1 cellular context compared by ENCODE assay signal in the genomic region with DNA sequence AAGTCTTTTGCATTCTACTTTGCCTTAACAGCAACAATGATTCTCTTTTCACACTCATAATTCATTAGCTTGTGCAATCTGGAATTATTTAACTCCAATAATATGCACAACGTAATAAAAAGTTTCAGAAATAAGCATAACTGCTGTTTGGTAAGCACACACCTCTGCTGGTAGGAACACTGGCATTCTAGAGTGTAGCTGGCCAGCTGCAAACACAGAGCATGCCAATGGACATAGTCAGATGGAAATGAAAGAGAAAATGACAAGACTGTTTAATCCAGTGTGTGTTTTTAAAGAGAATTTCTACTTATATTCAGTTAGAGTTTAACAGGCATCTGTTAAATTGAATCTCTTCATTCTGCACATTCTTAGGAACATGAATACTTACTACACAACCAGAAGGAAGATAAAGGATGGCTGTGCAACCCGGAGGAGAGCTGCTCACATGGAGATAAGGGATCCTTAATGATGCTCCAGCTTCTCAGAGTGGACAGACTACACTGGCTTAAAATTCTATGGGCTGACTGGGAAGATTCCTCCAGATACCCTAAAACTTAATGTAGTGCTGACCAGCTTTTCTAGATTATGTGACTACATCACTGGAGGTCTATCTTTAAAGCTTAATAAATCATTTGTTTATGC.
A peak's percentile ranks its signal among the peaks of the same experiment; 100 is the strongest.
TF ChIP-seq lines count a peak whose summit lies in the region.

No MANE protein-coding gene starts in this region.

TF ChIP-seq in K562, 482 proteins besides CTCF, POLR2A, EP300 and RAD21:
- TF ChIP-seq MEIS2 (IDR thresholded peaks at IDR 0.05; ENCODE audit: partially characterized antibody): no peak
- no peak for TF ChIP-seq TOE1 (IDR thresholded peaks at IDR 0.05; ENCODE audit: borderline replicate concordance)
- no peak for TF ChIP-seq TOE1 (CRISPR knock-in tag; IDR thresholded peaks at IDR 0.05; ENCODE audit: borderline replicate concordance, low read depth)
- TF ChIP-seq, protein P1, sequence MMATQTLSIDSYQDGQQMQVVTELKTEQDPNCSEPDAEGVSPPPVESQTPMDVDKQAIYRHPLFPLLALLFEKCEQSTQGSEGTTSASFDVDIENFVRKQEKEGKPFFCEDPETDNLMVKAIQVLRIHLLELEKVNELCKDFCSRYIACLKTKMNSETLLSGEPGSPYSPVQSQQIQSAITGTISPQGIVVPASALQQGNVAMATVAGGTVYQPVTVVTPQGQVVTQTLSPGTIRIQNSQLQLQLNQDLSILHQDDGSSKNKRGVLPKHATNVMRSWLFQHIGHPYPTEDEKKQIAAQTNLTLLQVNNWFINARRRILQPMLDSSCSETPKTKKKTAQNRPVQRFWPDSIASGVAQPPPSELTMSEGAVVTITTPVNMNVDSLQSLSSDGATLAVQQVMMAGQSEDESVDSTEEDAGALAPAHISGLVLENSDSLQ (IDR thresholded peaks at IDR 0.05): no peak
- TF ChIP-seq FOS (IDR thresholded peaks at IDR 0.05; ENCODE audit: extremely low read depth, insufficient read length): no peak
- no peak for TF ChIP-seq SMC3 (conservative IDR thresholded peaks at IDR 0.05; ENCODE audit: insufficient read depth, low read depth, low read length)
- TF ChIP-seq, protein P2, sequence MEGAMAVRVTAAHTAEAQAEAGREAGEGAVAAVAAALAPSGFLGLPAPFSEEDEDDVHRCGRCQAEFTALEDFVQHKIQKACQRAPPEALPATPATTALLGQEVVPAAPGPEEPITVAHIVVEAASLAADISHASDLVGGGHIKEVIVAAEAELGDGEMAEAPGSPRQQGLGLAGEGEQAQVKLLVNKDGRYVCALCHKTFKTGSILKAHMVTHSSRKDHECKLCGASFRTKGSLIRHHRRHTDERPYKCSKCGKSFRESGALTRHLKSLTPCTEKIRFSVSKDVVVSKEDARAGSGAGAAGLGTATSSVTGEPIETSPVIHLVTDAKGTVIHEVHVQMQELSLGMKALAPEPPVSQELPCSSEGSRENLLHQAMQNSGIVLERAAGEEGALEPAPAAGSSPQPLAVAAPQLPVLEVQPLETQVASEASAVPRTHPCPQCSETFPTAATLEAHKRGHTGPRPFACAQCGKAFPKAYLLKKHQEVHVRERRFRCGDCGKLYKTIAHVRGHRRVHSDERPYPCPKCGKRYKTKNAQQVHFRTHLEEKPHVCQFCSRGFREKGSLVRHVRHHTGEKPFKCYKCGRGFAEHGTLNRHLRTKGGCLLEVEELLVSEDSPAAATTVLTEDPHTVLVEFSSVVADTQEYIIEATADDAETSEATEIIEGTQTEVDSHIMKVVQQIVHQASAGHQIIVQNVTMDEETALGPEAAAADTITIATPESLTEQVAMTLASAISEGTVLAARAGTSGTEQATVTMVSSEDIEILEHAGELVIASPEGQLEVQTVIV (CRISPR knock-in tag; IDR thresholded peaks at IDR 0.05; ENCODE audit: borderline replicate concordance): no peak
- TF ChIP-seq CTBP1 (IDR thresholded peaks at IDR 0.05; ENCODE audit: borderline replicate concordance): 0 out of 2 replicates have a peak, but pooled peaks have one; percentile 40
- TF ChIP-seq NFE2 (IDR thresholded peaks at IDR 0.05; ENCODE audit: low read depth): no peak
- 0 out of 4 replicates have a peak, but pooled peaks of 1 of the 2 experiments have one; percentile 20 for TF ChIP-seq RCOR1 (IDR thresholded peaks at IDR 0.05; ENCODE audit: borderline replicate concordance in 1 of 2, low read depth in 2 of 2, low read length in 2 of 2)
- no peak for TF ChIP-seq SLC30A9 (CRISPR knock-in tag; IDR thresholded peaks at IDR 0.05)
- peak; percentile 28; the same call in 1 of the 2 replicates for TF ChIP-seq CBFA2T3 (IDR thresholded peaks at IDR 0.05)
- no peak for TF ChIP-seq HIVEP1 (CRISPR knock-in tag; IDR thresholded peaks at IDR 0.05)
- TF ChIP-seq TCF3 (CRISPR knock-in tag; IDR thresholded peaks at IDR 0.05): 0 out of 2 replicates have a peak, but pooled peaks have one; percentile 14
- no peak for TF ChIP-seq ILK (tag; IDR thresholded peaks at IDR 0.05; ENCODE audit: borderline replicate concordance, low read depth)
- TF ChIP-seq, protein P3, sequence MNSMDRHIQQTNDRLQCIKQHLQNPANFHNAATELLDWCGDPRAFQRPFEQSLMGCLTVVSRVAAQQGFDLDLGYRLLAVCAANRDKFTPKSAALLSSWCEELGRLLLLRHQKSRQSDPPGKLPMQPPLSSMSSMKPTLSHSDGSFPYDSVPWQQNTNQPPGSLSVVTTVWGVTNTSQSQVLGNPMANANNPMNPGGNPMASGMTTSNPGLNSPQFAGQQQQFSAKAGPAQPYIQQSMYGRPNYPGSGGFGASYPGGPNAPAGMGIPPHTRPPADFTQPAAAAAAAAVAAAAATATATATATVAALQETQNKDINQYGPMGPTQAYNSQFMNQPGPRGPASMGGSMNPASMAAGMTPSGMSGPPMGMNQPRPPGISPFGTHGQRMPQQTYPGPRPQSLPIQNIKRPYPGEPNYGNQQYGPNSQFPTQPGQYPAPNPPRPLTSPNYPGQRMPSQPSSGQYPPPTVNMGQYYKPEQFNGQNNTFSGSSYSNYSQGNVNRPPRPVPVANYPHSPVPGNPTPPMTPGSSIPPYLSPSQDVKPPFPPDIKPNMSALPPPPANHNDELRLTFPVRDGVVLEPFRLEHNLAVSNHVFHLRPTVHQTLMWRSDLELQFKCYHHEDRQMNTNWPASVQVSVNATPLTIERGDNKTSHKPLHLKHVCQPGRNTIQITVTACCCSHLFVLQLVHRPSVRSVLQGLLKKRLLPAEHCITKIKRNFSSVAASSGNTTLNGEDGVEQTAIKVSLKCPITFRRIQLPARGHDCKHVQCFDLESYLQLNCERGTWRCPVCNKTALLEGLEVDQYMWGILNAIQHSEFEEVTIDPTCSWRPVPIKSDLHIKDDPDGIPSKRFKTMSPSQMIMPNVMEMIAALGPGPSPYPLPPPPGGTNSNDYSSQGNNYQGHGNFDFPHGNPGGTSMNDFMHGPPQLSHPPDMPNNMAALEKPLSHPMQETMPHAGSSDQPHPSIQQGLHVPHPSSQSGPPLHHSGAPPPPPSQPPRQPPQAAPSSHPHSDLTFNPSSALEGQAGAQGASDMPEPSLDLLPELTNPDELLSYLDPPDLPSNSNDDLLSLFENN (IDR thresholded peaks at IDR 0.05; ENCODE audit: low read depth in 2 of 2, low read length in 2 of 2): no peak
- no peak for TF ChIP-seq MEF2D (tag; conservative IDR thresholded peaks at IDR 0.05; ENCODE audit: low read depth)
